In genomic region chr6:167757821-167758220, GRCh38 we compare ENCODE assay signal across 19 cellular contexts.
DNase-seq lines count a peak whose midpoint lies in the region; FAIRE-seq and TF ChIP-seq lines count a peak whose summit lies in the region.
"Had no signal": no experiment of that assay in that cellular context is flagged by ENCODE, and none has a peak within 500 bp of the region (broad histone marks: within the 10 kb centered on the region; RNA-seq: fewer than 3 reads in every experiment).

No MANE protein-coding gene starts in this region.

- no peak for TF ChIP-seq POLR2A in spleen (IDR thresholded peaks at IDR 0.05)

- H2BK5ac ChIP-seq in neuronal stem cell (ENCODE audit: low read length) = no peak overlapping the region

- no peak for TF ChIP-seq CTCF in chondrocyte (IDR thresholded peaks at IDR 0.05)
- no peak for TF ChIP-seq CTCF in spleen (IDR thresholded peaks at IDR 0.05 in 8 of 11, conservative IDR thresholded peaks at IDR 0.05 in 3 of 11)

- no peak overlapping the region for H3K14ac ChIP-seq in neuronal stem cell (ENCODE audit: low read length)

- no peak overlapping the region for H3K4me3 Mint-ChIP-seq in chondrocyte (ENCODE audit: unreplicated experiment)
- H3K4me3 Mint-ChIP-seq: CD4-positive, alpha-beta T cell; GM23338; HFFc6 had no signal

- H3K27me3 ChIP-seq in neuronal stem cell (ENCODE audit: control insufficient read depth in 3 of 3, insufficient read depth in 3 of 3, low read depth in 1 of 3, low read length in 3 of 3) = no peaks in the 10 kb centered on the region
- no peaks in the 10 kb centered on the region for H3K27me3 ChIP-seq in spleen (replicated peaks in 1 of 7)
- H3K27me3 ChIP-seq: BE2C had no signal

- H3K4me3 ChIP-seq in neuronal stem cell (ENCODE audit: low read length in 2 of 2) (no peak overlapping the region), spleen (no peak overlapping the region)
- H3K4me3 ChIP-seq: GM23338 had no signal

- intact Hi-C loops in spleen (cut with DNase I; ENCODE audit: low total_unique reads) = no loop called here
- intact Hi-C loops in cardiac septum (cut with DNase I) = no loop called here

- H3K4ac ChIP-seq in neuronal stem cell (ENCODE audit: low read length) = no peak overlapping the region

- peak overlapping the region; percentile 32 for H2AK5ac ChIP-seq in neuronal stem cell (ENCODE audit: low read depth, low read length)

- H2BK15ac ChIP-seq in neuronal stem cell (ENCODE audit: low read length) = no peak overlapping the region

- no peak overlapping the region for H2BK12ac ChIP-seq in neuronal stem cell (ENCODE audit: low read length)

- peaks cover 29% of the 10 kb centered on the region for H3K27me3 Mint-ChIP-seq in chondrocyte (ENCODE audit: low read depth)

- no peak overlapping the region for H4K8ac ChIP-seq in neuronal stem cell (ENCODE audit: low read depth, low read length)

- H3K4me1 Mint-ChIP-seq in chondrocyte (ENCODE audit: low read depth) = peaks cover 10% of the 10 kb centered on the region

- H3K36me3 ChIP-seq in neuronal stem cell (replicated peaks in 1 of 2; ENCODE audit: control insufficient read depth in 2 of 2, insufficient read depth in 2 of 2, low read length in 2 of 2) = no peaks in the 10 kb centered on the region
- H3K36me3 ChIP-seq in spleen = no peaks in the 10 kb centered on the region
- H3K36me3 ChIP-seq: BE2C had no signal

- peak overlapping the region; percentile 2 for H3K18ac ChIP-seq in neuronal stem cell (ENCODE audit: low read length)

- no peak for FAIRE-seq in GM19239 (lab: Jason Lieb, UNC)
- FAIRE-seq: A204.1, D721Med, G401.6, GM12891, H54, HepG2 had no signal

- no peak overlapping the region for H3K9ac ChIP-seq in neuronal stem cell (ENCODE audit: low read depth, low read length, poor library complexity)

- H3K27ac Mint-ChIP-seq in chondrocyte (ENCODE audit: unreplicated experiment) = no peak overlapping the region
- H3K27ac Mint-ChIP-seq: CD4-positive, alpha-beta T cell; GM23338; HFFc6 had no signal

- no peak overlapping the region for H3K4me2 ChIP-seq in neuronal stem cell (ENCODE audit: insufficient read depth, low read length, poor library complexity, severe bottlenecking)
- H3K4me2 ChIP-seq: GM23338 had no signal

- H3K36me3 Mint-ChIP-seq in chondrocyte (ENCODE audit: low read depth) = no peaks in the 10 kb centered on the region

- H3K23ac ChIP-seq in neuronal stem cell (ENCODE audit: low read depth, low read length, poor library complexity) = peak overlapping the region; percentile 6

- peak; percentile 59 for DNase-seq in chondrocyte (ENCODE audit: low spot score)
- DNase-seq in neuronal stem cell (ENCODE audit: low spot score) = no peak
- DNase-seq in spleen = peak; percentile 60
- no peak for DNase-seq in stimulated activated CD4-positive, alpha-beta T cell treated with anti-CD3 and anti-CD28 coated beads, Interleukin-4, amount 100 ng/mL, for 24 hours
- DNase-seq in GM19239 (ENCODE audit: insufficient read length, low spot score) = no peak
- DNase-seq in cardiac septum (ENCODE audit: low spot score) = no peak
- DNase-seq: ACHN; BE2C; C1 segment of cervical spinal cord; Caco-2; CD4-positive, alpha-beta T cell; HFFc6 had no signal

- H3K9me3 ChIP-seq in neuronal stem cell (replicated peaks in 1 of 2; ENCODE audit: control insufficient read depth in 2 of 2, insufficient read depth in 1 of 2, low read depth in 1 of 2, low read length in 2 of 2) = no peaks in the 10 kb centered on the region
- H3K9me3 ChIP-seq in spleen = no peaks in the 10 kb centered on the region
- H3K9me3 ChIP-seq: BE2C, Caco-2 had no signal

- H3K79me1 ChIP-seq in neuronal stem cell (ENCODE audit: low read depth, low read length) = no peaks in the 10 kb centered on the region

- no peak overlapping the region for H4K91ac ChIP-seq in neuronal stem cell (ENCODE audit: low read depth, low read length, poor library complexity)

- WGBS in neuronal stem cell (ENCODE audit: extremely low coverage in 2 of 2, insufficient read length in 2 of 2, insufficient replicate concordance in 1 of 2), 2 donors = no CpG with 5 or more reads among the region's 15 CpGs
- WGBS in spleen, 5 donors = 92 to 96% (median 92%) methylated on average over 14 to 15 of the region's 15 CpGs

- no peak overlapping the region for H3K27ac ChIP-seq in neuronal stem cell (replicated peaks; ENCODE audit: low read length)
- no peak overlapping the region for H3K27ac ChIP-seq in spleen

- peaks cover 6 to 9% of the 10 kb centered on the region in 2 donors for H3K4me1 ChIP-seq in neuronal stem cell (ENCODE audit: control insufficient read depth in 2 of 2, insufficient read depth in 1 of 2, low read depth in 1 of 2, low read length in 2 of 2)
- peaks cover 0 to 19% (median 4%) of the 10 kb centered on the region in 6 donors for H3K4me1 ChIP-seq in spleen
- H3K4me1 ChIP-seq: BE2C had no signal

- no peak overlapping the region for H2BK120ac ChIP-seq in neuronal stem cell (ENCODE audit: low read depth, low read length)

- H2AFZ ChIP-seq in neuronal stem cell (ENCODE audit: low read length) = no peak overlapping the region
- H2AFZ ChIP-seq: GM23338 had no signal

- no peaks in the 10 kb centered on the region for H3K9me3 Mint-ChIP-seq in chondrocyte (ENCODE audit: low read depth)
- H3K9me3 Mint-ChIP-seq: CD4-positive, alpha-beta T cell; GM23338 had no signal

Comparison
In these comparisons a context has a peak if more than half of its experiments do, and no peak if none do; other contexts are left out.
1. DNase-seq: peak in chondrocyte (single experiment) and spleen (single experiment); none in neuronal stem cell (single experiment), stimulated activated CD4-positive, alpha-beta T cell treated with anti-CD3 and anti-CD28 coated beads, Interleukin-4, amount 100 ng/mL, for 24 hours (single experiment), GM19239 (single experiment) and cardiac septum (single experiment).